In genomic region chr4:5611656-5612187, GRCh38 we compare ENCODE assay signal across 36 cellular contexts.
DNase-seq lines count a peak whose midpoint lies in the region; ATAC-seq, FAIRE-seq and TF ChIP-seq lines count a peak whose summit lies in the region.
"Had no signal": no experiment of that assay in that cellular context is flagged by ENCODE, and none has a peak within 500 bp of the region (broad histone marks: within the 10 kb centered on the region; RNA-seq: fewer than 3 reads in every experiment).

No MANE protein-coding gene starts in this region.

- TF ChIP-seq POLR2A in NB4 (IDR thresholded peaks at IDR 0.05; ENCODE audit: extremely low read depth, insufficient read length) = no peak

- DNase-seq in D721Med (ENCODE audit: insufficient read length, low spot score) = no peak
- no peak for DNase-seq in NB4 (ENCODE audit: low read depth)
- no peak for DNase-seq in endodermal cell
- DNase-seq in KBM-7 = no peak
- DNase-seq in frontal cortex (ENCODE audit: low spot score in 2 of 2) = no peak
- DNase-seq in T-helper 17 cell = no peak
- DNase-seq: activated CD4-positive, alpha-beta T cell treated with anti-CD3 and anti-CD28 coated beads for 4 hours; activated effector memory CD4-positive, alpha-beta T cell treated with anti-CD3 and anti-CD28 coated beads, Interleukin-2, amount 50 U/mL, for 16 hours; activated naive CD8-positive, alpha-beta T cell treated with anti-CD3 and anti-CD28 coated beads, Interleukin-2, amount 10 ng/mL, durations not matched to agents 7 days and 5 days; activated T-cell treated with anti-CD3 and anti-CD28 coated beads for 4 hours; AML-193; CD4-positive, alpha-beta T cell; cortex of kidney; effector memory CD4-positive, alpha-beta T cell; foreskin melanocyte; heart right ventricle; HFFc6; MM.1S; NCI-H1436 treated with DMSO at 0.1 percent for 48 hours; NCI-H2081 treated with DMSO at 0.1 percent for 48 hours; NCI-H345; NCI-H69; nephron progenitor cell; ovary; PC-9; stimulated activated naive CD8-positive, alpha-beta T cell treated with anti-CD3 and anti-CD28 coated beads, Interleukin-15, Interleukin-2, amounts not matched to agents 100 U/mL and 50 U/mL, for 24 hours; upper lobe of right lung had no signal

- H3K9ac ChIP-seq in endodermal cell (ENCODE audit: extremely low read depth, low read length, poor library complexity, severe bottlenecking) = no peak overlapping the region

- H3K36me3 ChIP-seq in endodermal cell (ENCODE audit: control insufficient read depth, insufficient read depth, low read length) = peaks cover 4% of the 10 kb centered on the region
- H3K36me3 ChIP-seq: ovary had no signal

- no peak for FAIRE-seq in D721Med (lab: Jason Lieb, UNC)
- no peak for FAIRE-seq in frontal cortex (lab: Jason Lieb, UNC)
- FAIRE-seq: A549, HTR-8/SVneo had no signal

- in situ Hi-C loops in KBM-7 (cut with MboI; ENCODE audit: low pct_unique_long_range_greater_than_20kb, low sequenced_read_pairs) = no loop called here

- H3K9me3 Mint-ChIP-seq in endodermal cell (no peaks in the 10 kb centered on the region), nephron (no peaks in the 10 kb centered on the region)
- H3K9me3 Mint-ChIP-seq: activated naive CD8-positive, alpha-beta T cell treated with anti-CD3 and anti-CD28 coated beads, Interleukin-2, amount 10 ng/mL, durations not matched to agents 7 days and 5 days; CD4-positive, alpha-beta T cell; HFFc6; nephron progenitor cell had no signal

- H3K27me3 Mint-ChIP-seq in endodermal cell (ENCODE audit: insufficient read depth) (no peaks in the 10 kb centered on the region), nephron (ENCODE audit: low read depth) (no peaks in the 10 kb centered on the region), T-helper 17 cell (no peaks in the 10 kb centered on the region)
- H3K27me3 Mint-ChIP-seq: CD4-positive, alpha-beta T cell had no signal

- WGBS in endodermal cell (ENCODE audit: insufficient coverage in 1 of 2, insufficient read length in 1 of 2), 2 experiments = 68 to 100% methylated on average over 1 to 3 of the region's 5 CpGs

- peaks cover 17% of the 10 kb centered on the region for H3K4me1 Mint-ChIP-seq in endodermal cell
- peaks cover 14% of the 10 kb centered on the region for H3K4me1 Mint-ChIP-seq in nephron
- no peaks in the 10 kb centered on the region for H3K4me1 Mint-ChIP-seq in T-helper 17 cell
- H3K4me1 Mint-ChIP-seq: activated naive CD8-positive, alpha-beta T cell treated with anti-CD3 and anti-CD28 coated beads, Interleukin-2, amount 10 ng/mL, durations not matched to agents 7 days and 5 days had no signal

- H3K9me3 ChIP-seq in endodermal cell (ENCODE audit: control insufficient read depth, low read length) (no peaks in the 10 kb centered on the region), T-helper 17 cell (ENCODE audit: control insufficient read depth, low read length, poor library complexity, severe bottlenecking) (no peaks in the 10 kb centered on the region)
- H3K9me3 ChIP-seq: A549, ascending aorta, heart right ventricle, ovary, upper lobe of right lung had no signal

- ATAC-seq in HG02678 (IDR thresholded peaks at IDR 0.05; ENCODE audit: unreplicated experiment) (no peak), T-helper 17 cell (no peak)
- ATAC-seq: A549; esophagus mucosa; heart right ventricle; Right ventricle myocardium inferior; stimulated activated naive CD8-positive, alpha-beta T cell treated with anti-CD3 and anti-CD28 coated beads, Interleukin-15, Interleukin-2, amounts not matched to agents 100 U/mL and 50 U/mL, for 24 hours; upper lobe of right lung had no signal

- H3K4me1 ChIP-seq in endodermal cell (ENCODE audit: control insufficient read depth, insufficient read depth, low read length) = no peaks in the 10 kb centered on the region
- H3K4me1 ChIP-seq: A549, ascending aorta, heart right ventricle, upper lobe of right lung had no signal

- H3K4me3 ChIP-seq in NB4 (ENCODE audit: low read depth, low read length) (no peak overlapping the region), endodermal cell (ENCODE audit: low read length) (no peak overlapping the region)
- H3K4me3 ChIP-seq: A549, ascending aorta, heart right ventricle, ovary, PC-9, skin epidermis, upper lobe of right lung had no signal

- H3K4me3 Mint-ChIP-seq in endodermal cell (no peak overlapping the region), nephron (no peak overlapping the region), T-helper 17 cell (no peak overlapping the region)
- H3K4me3 Mint-ChIP-seq: activated naive CD8-positive, alpha-beta T cell treated with anti-CD3 and anti-CD28 coated beads, Interleukin-2, amount 10 ng/mL, durations not matched to agents 7 days and 5 days; CD4-positive, alpha-beta T cell; HFFc6; nephron progenitor cell; T-helper 2 cell treated with Interferon-gamma antibody and Interleukin-4, amounts not matched to agents 5 μg/mL and 100 μg/mL, for 36 hours had no signal

- no peak overlapping the region for H3K27ac ChIP-seq in endodermal cell (ENCODE audit: low read depth, low read length)
- H3K27ac ChIP-seq: A549, ascending aorta, heart right ventricle, ovary, PC-9, skin epidermis, upper lobe of right lung had no signal

- no peaks in the 10 kb centered on the region for H3K27me3 ChIP-seq in endodermal cell (ENCODE audit: control insufficient read depth, insufficient read depth, low read length, poor library complexity, severe bottlenecking)
- H3K27me3 ChIP-seq: ascending aorta, heart right ventricle, ovary, upper lobe of right lung had no signal

- peak; percentile 5 for TF ChIP-seq CTCF in D721Med (IDR thresholded peaks at IDR 0.05; ENCODE audit: insufficient read depth, missing control alignments)
- peak; percentile 11 for TF ChIP-seq CTCF in NB4 (IDR thresholded peaks at IDR 0.05; ENCODE audit: low read depth, low read length)
- peak; percentile 44 for TF ChIP-seq CTCF in endodermal cell (conservative IDR thresholded peaks at IDR 0.05)
- no peak for TF ChIP-seq CTCF in nephron (IDR thresholded peaks at IDR 0.05; ENCODE audit: unreplicated experiment in 3 of 3)

- H3K27ac Mint-ChIP-seq in endodermal cell (no peak overlapping the region), nephron (peak overlapping the region; percentile 38 to 72 (median 58)), T-helper 17 cell (no peak overlapping the region)
- H3K27ac Mint-ChIP-seq: activated naive CD8-positive, alpha-beta T cell treated with anti-CD3 and anti-CD28 coated beads, Interleukin-2, amount 10 ng/mL, durations not matched to agents 7 days and 5 days; CD4-positive, alpha-beta T cell; HFFc6; T-helper 2 cell treated with Interferon-gamma antibody and Interleukin-4, amounts not matched to agents 5 μg/mL and 100 μg/mL, for 36 hours had no signal

- peaks cover 53% of the 10 kb centered on the region for H3K36me3 Mint-ChIP-seq in endodermal cell (ENCODE audit: low read depth)
- H3K36me3 Mint-ChIP-seq in nephron (ENCODE audit: low read depth) = peaks cover 60% of the 10 kb centered on the region
- H3K36me3 Mint-ChIP-seq in T-helper 17 cell (ENCODE audit: low read depth) = peaks cover 3% of the 10 kb centered on the region
- H3K36me3 Mint-ChIP-seq: activated naive CD8-positive, alpha-beta T cell treated with anti-CD3 and anti-CD28 coated beads, Interleukin-2, amount 10 ng/mL, durations not matched to agents 7 days and 5 days had no signal

Comparison
In these comparisons a context has a peak if more than half of its experiments do, and no peak if none do; other contexts are left out.
1. CTCF ChIP-seq: peak in D721Med (single experiment), NB4 (single experiment) and endodermal cell (single experiment); none in nephron (0 of 3).
2. H3K27ac Mint-ChIP-seq: peak in nephron (3 of 3); none in endodermal cell (single experiment) and T-helper 17 cell (single experiment).